Comparison of ENCODE assay signal across 9 cellular contexts in the genomic region with DNA sequence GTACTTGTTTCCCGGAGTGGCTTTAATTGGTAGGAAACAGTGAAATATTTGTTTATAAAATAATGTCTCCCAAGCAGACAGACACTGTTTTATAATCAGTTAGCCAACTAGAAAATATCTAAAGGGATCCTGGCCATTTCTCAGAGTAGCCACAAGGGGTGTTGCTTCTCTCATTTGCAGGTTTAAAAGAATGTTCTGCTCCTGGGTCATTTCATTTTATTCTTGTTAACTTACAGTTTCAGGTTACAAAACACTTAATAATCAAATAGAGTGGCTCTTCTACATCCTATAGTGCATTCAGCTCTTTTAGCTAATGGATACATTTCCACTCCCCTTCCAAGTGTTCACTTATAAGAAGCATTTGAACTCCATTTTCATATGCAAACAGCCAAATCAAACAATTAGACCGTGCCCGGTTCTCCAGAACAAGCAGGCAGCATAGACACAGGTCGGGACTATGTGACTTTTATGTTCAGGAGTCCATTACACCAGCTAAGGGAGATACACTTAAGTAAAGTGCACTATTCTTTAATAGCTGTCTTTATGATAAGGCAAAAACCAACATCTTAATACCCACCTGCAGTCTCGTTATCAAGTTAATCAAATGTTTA.
DNase-seq lines count a peak whose midpoint lies in the region; ATAC-seq and TF ChIP-seq lines count a peak whose summit lies in the region.
"Had no signal": no experiment of that assay in that cellular context is flagged by ENCODE, and none has a peak within 500 bp of the region (broad histone marks: within the 10 kb centered on the region; RNA-seq: fewer than 3 reads in every experiment).

No MANE protein-coding gene starts in this region.

- H3K4me1 ChIP-seq in thoracic aorta (ENCODE audit: control insufficient read depth in 1 of 2, low read depth in 2 of 2), result no peaks in the 10 kb centered on the region

- no peaks in the 10 kb centered on the region for H3K36me3 ChIP-seq in thoracic aorta

- H3K27me3 ChIP-seq in thoracic aorta (replicated peaks; ENCODE audit: insufficient read depth), result no peaks in the 10 kb centered on the region

- H3K27ac ChIP-seq in thoracic aorta, result no peak overlapping the region

- TF ChIP-seq CTCF in epithelial cell of esophagus (IDR thresholded peaks at IDR 0.05; ENCODE audit: insufficient read depth, low read depth, low read length, missing control alignments) (peak; percentile 61), thoracic aorta (IDR thresholded peaks at IDR 0.05) (peak; percentile 31)

- no peaks in the 10 kb centered on the region for H3K9me3 ChIP-seq in thoracic aorta

- H3K4me3 ChIP-seq in epithelial cell of esophagus (ENCODE audit: low read length) (no peak overlapping the region), thoracic aorta (no peak overlapping the region)

- DNase-seq in DMS 273 (lab: John Stamatoyannopoulos, UW; ENCODE audit: unreplicated experiment) (peak; percentile 75), DMS 273 treated with DMSO at 0.1 percent for 48 hours (lab: John Stamatoyannopoulos, UW) (no peak), NCI-H774 (lab: John Stamatoyannopoulos, UW) (peak; percentile 55), epithelial cell of esophagus (ENCODE audit: low read depth) (peak; percentile 29), thoracic aorta (ENCODE audit: low spot score) (no peak), cortex of kidney (lab: John Stamatoyannopoulos, UW) (no peak)
- DNase-seq in activated CD8-positive, alpha-beta memory T cell treated with anti-CD3 and anti-CD28 coated beads, Interleukin-2, amount 50 U/mL, for 4 hours, result no peak
- DNase-seq in activated T-cell treated with anti-CD3 and anti-CD28 coated beads, Interleukin-2, amount 50 U/mL, for 48 hours, result no peak
- DNase-seq: T-helper 2 cell had no signal

- no peak for ATAC-seq in thoracic aorta (ENCODE audit: insufficient number of reproducible peaks, low FRiP score, low read depth)

Comparison
In these comparisons a context has a peak if more than half of its experiments do, and no peak if none do; other contexts are left out.
1. DNase-seq: peak in DMS 273 (single experiment), NCI-H774 (single experiment) and epithelial cell of esophagus (single experiment); none in DMS 273 treated with DMSO at 0.1 percent for 48 hours (single experiment), thoracic aorta (single experiment), activated CD8-positive, alpha-beta memory T cell treated with anti-CD3 and anti-CD28 coated beads, Interleukin-2, amount 50 U/mL, for 4 hours (single experiment), cortex of kidney (single experiment) and activated T-cell treated with anti-CD3 and anti-CD28 coated beads, Interleukin-2, amount 50 U/mL, for 48 hours (0 of 2).